Comparison of ENCODE assay signal across 1 cellular context in the genomic region with DNA sequence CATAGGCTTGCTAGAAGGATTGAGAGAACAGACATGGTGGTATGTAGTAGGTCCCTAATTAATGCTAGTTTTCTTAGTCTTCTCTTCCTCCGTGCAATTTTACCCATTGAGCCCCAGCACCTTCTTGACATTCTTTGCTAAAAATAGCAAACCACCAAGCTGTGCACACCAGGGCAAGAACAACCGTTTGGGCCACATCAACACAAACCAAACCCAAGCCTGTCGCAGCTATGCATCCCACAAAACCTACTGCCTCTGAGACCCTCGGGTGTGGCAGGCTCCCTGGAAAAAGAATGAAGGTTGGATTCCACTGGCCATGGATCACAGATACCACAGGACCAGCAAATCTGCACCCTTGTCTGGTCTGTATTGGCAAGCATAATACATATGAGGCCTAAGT.
TF ChIP-seq lines count a peak whose summit lies in the region.

No MANE protein-coding gene starts in this region.

TF ChIP-seq in IMR-90, 13 proteins besides CTCF, POLR2A, EP300 and RAD21:
- TF ChIP-seq CEBPB (IDR thresholded peaks at IDR 0.05; ENCODE audit: low read depth, low read length) (no peak), MAZ (IDR thresholded peaks at IDR 0.05; ENCODE audit: borderline replicate concordance, low read depth, low read length) (no peak), CHD1 (IDR thresholded peaks at IDR 0.05; ENCODE audit: low read depth, low read length) (no peak), BHLHE40 (IDR thresholded peaks at IDR 0.05; ENCODE audit: low read depth, low read length) (no peak), SMC3 (IDR thresholded peaks at IDR 0.05; ENCODE audit: low read depth, low read length) (no peak), RFX5 (IDR thresholded peaks at IDR 0.05; ENCODE audit: low read depth, low read length) (no peak), MXI1 (IDR thresholded peaks at IDR 0.05; ENCODE audit: borderline replicate concordance, low read depth, low read length) (no peak), RCOR1 (IDR thresholded peaks at IDR 0.05; ENCODE audit: insufficient replicate concordance, low read length) (no peak), FOS (IDR thresholded peaks at IDR 0.05; ENCODE audit: low read depth, low read length) (no peak), MAFK (IDR thresholded peaks at IDR 0.05; ENCODE audit: low read depth, low read length) (no peak), NFE2L2 (IDR thresholded peaks at IDR 0.05; ENCODE audit: low read depth, low read length) (no peak)
- TF ChIP-seq, protein P1, sequence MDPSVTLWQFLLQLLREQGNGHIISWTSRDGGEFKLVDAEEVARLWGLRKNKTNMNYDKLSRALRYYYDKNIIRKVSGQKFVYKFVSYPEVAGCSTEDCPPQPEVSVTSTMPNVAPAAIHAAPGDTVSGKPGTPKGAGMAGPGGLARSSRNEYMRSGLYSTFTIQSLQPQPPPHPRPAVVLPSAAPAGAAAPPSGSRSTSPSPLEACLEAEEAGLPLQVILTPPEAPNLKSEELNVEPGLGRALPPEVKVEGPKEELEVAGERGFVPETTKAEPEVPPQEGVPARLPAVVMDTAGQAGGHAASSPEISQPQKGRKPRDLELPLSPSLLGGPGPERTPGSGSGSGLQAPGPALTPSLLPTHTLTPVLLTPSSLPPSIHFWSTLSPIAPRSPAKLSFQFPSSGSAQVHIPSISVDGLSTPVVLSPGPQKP (IDR thresholded peaks at IDR 0.05; ENCODE audit: borderline replicate concordance, low read depth, low read length) = no peak
- TF ChIP-seq, protein P2, sequence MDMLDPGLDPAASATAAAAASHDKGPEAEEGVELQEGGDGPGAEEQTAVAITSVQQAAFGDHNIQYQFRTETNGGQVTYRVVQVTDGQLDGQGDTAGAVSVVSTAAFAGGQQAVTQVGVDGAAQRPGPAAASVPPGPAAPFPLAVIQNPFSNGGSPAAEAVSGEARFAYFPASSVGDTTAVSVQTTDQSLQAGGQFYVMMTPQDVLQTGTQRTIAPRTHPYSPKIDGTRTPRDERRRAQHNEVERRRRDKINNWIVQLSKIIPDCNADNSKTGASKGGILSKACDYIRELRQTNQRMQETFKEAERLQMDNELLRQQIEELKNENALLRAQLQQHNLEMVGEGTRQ (IDR thresholded peaks at IDR 0.05; ENCODE audit: low read depth, low read length) = no peak
